In the genomic region with DNA sequence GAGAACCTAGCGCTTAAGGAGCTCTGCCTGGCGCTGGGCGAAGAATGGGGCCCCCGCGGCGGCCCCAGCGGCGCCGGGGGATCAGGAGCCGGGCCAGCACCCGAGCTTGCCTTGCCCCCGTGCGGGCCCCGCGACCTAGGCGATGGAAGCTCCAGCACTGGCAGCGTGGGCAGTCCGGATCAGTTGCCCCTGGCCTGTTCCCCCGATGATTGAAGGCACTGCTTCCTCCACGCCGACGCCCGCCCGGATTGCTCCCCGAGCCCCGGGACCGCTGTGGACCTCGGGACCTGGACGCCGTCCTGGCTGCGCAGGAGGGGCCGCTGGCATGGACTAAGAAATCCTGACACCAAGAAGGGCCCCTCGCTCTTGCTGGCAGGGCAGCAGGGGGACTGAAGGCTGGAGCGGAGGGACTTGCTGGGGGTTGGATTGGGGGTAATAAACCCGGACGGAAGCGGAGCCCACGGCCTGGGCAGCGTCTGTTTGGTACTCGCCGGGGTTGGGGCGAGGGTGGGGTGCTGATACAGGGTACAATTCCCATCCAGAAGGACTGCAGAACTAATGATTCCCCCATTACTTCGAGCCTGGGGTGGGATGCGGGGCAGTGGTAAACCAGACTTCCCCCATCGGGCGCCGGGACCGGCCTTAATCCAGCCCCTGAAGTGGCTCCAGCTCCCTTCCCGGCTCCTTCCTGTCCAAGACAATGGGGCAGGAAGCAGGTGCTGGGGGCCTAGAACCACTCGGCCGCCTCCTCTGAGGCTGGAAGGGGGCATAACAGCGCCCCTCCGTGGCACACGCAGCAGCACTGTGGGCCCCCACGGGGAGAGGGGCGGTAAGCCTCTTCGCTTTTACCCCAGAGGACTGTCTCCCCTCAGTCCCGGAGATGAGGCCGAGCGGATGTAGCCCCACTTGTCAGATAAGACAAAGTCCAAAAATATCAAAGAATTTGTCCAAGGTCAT, we compare ENCODE assay signal across 1 cellular context.
TF ChIP-seq lines count a peak whose summit lies in the region.

No MANE protein-coding gene starts in this region.

TF ChIP-seq in GM12878, 131 proteins besides CTCF, POLR2A, EP300 and RAD21:
- TF ChIP-seq YY1 (IDR thresholded peaks at IDR 0.05; ENCODE audit: low read depth, low read length), result 0 out of 2 replicates have a peak, but pooled peaks have one; percentile 39
- peak; percentile 31; the same call in 1 of the 2 replicates for TF ChIP-seq PAX5 (IDR thresholded peaks at IDR 0.05; ENCODE audit: borderline replicate concordance, low read depth, low read length)
- TF ChIP-seq CHD1 (IDR thresholded peaks at IDR 0.05; ENCODE audit: low read depth, low read length), result no peak
- no peak for TF ChIP-seq MYB (IDR thresholded peaks at IDR 0.05; ENCODE audit: borderline replicate concordance, low read depth, low read length)
- TF ChIP-seq DPF2 (IDR thresholded peaks at IDR 0.05), result 0 out of 2 replicates have a peak, but pooled peaks have one; percentile 37
- TF ChIP-seq CREM (IDR thresholded peaks at IDR 0.05; ENCODE audit: low read depth), result 0 out of 2 replicates have a peak, but pooled peaks have one; percentile 10
- peak; percentile 59 for TF ChIP-seq ZNF24 (IDR thresholded peaks at IDR 0.05)
- TF ChIP-seq, protein P1, sequence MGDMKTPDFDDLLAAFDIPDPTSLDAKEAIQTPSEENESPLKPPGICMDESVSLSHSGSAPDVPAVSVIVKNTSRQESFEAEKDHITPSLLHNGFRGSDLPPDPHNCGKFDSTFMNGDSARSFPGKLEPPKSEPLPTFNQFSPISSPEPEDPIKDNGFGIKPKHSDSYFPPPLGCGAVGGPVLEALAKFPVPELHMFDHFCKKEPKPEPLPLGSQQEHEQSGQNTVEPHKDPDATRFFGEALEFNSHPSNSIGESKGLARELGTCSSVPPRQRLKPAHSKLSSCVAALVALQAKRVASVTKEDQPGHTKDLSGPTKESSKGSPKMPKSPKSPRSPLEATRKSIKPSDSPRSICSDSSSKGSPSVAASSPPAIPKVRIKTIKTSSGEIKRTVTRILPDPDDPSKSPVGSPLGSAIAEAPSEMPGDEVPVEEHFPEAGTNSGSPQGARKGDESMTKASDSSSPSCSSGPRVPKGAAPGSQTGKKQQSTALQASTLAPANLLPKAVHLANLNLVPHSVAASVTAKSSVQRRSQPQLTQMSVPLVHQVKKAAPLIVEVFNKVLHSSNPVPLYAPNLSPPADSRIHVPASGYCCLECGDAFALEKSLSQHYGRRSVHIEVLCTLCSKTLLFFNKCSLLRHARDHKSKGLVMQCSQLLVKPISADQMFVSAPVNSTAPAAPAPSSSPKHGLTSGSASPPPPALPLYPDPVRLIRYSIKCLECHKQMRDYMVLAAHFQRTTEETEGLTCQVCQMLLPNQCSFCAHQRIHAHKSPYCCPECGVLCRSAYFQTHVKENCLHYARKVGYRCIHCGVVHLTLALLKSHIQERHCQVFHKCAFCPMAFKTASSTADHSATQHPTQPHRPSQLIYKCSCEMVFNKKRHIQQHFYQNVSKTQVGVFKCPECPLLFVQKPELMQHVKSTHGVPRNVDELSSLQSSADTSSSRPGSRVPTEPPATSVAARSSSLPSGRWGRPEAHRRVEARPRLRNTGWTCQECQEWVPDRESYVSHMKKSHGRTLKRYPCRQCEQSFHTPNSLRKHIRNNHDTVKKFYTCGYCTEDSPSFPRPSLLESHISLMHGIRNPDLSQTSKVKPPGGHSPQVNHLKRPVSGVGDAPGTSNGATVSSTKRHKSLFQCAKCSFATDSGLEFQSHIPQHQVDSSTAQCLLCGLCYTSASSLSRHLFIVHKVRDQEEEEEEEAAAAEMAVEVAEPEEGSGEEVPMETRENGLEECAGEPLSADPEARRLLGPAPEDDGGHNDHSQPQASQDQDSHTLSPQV (IDR thresholded peaks at IDR 0.05), result no peak
- TF ChIP-seq, protein P2, sequence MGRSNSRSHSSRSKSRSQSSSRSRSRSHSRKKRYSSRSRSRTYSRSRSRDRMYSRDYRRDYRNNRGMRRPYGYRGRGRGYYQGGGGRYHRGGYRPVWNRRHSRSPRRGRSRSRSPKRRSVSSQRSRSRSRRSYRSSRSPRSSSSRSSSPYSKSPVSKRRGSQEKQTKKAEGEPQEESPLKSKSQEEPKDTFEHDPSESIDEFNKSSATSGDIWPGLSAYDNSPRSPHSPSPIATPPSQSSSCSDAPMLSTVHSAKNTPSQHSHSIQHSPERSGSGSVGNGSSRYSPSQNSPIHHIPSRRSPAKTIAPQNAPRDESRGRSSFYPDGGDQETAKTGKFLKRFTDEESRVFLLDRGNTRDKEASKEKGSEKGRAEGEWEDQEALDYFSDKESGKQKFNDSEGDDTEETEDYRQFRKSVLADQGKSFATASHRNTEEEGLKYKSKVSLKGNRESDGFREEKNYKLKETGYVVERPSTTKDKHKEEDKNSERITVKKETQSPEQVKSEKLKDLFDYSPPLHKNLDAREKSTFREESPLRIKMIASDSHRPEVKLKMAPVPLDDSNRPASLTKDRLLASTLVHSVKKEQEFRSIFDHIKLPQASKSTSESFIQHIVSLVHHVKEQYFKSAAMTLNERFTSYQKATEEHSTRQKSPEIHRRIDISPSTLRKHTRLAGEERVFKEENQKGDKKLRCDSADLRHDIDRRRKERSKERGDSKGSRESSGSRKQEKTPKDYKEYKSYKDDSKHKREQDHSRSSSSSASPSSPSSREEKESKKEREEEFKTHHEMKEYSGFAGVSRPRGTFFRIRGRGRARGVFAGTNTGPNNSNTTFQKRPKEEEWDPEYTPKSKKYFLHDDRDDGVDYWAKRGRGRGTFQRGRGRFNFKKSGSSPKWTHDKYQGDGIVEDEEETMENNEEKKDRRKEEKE (IDR thresholded peaks at IDR 0.05), result no peak
- TF ChIP-seq EED (IDR thresholded peaks at IDR 0.05; ENCODE audit: low read depth), result peak; percentile 66
- TF ChIP-seq IKZF1 (conservative IDR thresholded peaks at IDR 0.05), result peak; percentile 64
- TF ChIP-seq, protein P3, sequence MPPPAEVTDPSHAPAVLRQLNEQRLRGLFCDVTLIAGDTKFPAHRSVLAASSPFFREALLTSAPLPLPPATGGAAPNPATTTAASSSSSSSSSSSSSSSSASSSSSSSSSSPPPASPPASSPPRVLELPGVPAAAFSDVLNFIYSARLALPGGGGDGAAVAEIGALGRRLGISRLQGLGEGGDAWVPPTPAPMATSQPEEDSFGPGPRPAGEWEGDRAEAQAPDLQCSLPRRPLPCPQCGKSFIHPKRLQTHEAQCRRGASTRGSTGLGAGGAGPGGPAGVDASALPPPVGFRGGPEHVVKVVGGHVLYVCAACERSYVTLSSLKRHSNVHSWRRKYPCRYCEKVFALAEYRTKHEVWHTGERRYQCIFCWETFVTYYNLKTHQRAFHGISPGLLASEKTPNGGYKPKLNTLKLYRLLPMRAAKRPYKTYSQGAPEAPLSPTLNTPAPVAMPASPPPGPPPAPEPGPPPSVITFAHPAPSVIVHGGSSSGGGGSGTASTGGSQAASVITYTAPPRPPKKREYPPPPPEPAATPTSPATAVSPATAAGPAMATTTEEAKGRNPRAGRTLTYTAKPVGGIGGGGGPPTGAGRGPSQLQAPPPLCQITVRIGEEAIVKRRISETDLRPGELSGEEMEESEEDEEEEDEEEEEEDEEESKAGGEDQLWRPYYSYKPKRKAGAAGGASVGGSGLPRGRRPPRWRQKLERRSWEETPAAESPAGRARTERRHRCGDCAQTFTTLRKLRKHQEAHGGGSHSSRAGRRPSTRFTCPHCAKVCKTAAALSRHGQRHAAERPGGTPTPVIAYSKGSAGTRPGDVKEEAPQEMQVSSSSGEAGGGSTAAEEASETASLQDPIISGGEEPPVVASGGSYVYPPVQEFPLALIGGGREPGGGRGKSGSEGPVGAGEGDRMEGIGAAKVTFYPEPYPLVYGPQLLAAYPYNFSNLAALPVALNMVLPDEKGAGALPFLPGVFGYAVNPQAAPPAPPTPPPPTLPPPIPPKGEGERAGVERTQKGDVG (CRISPR knock-in tag; IDR thresholded peaks at IDR 0.05), result no peak
- TF ChIP-seq MTA2 (IDR thresholded peaks at IDR 0.05; ENCODE audit: low read depth), result 0 out of 2 replicates have a peak, but pooled peaks have one; percentile 27
- TF ChIP-seq RBBP5 (conservative IDR thresholded peaks at IDR 0.05), result no peak
- TF ChIP-seq TARDBP (IDR thresholded peaks at IDR 0.05; ENCODE audit: borderline replicate concordance), result no peak
- no peak for TF ChIP-seq ZNF622 (IDR thresholded peaks at IDR 0.05)
- peak; percentile 34 to 52; a peak in 1 of 4 replicates for TF ChIP-seq IKZF2 (IDR thresholded peaks at IDR 0.05)
- TF ChIP-seq MYC (IDR thresholded peaks at IDR 0.05; ENCODE audit: insufficient read depth, insufficient read length, insufficient replicate concordance, low read length, severe bottlenecking), result peak; percentile 13
- no peak for TF ChIP-seq RELA (IDR thresholded peaks at IDR 0.05; ENCODE audit: borderline replicate concordance, partially characterized antibody)
- no peak for TF ChIP-seq BCL11A (IDR thresholded peaks at IDR 0.05; ENCODE audit: low read depth, low read length)
- 0 out of 2 replicates have a peak, but pooled peaks have one; percentile 15 for TF ChIP-seq IRF4 (IDR thresholded peaks at IDR 0.05; ENCODE audit: low read depth, low read length)
- no peak for TF ChIP-seq EZH2 (IDR thresholded peaks at IDR 0.05; ENCODE audit: borderline replicate concordance, control insufficient read depth, low read depth, low read length)
- no peak for TF ChIP-seq JUNB (IDR thresholded peaks at IDR 0.05)
- no peak for TF ChIP-seq FOS (IDR thresholded peaks at IDR 0.05; ENCODE audit: borderline replicate concordance, extremely low read depth, insufficient read length)
- TF ChIP-seq KLF5 (IDR thresholded peaks at IDR 0.05; ENCODE audit: partially characterized antibody), result no peak
- TF ChIP-seq, protein P4, sequence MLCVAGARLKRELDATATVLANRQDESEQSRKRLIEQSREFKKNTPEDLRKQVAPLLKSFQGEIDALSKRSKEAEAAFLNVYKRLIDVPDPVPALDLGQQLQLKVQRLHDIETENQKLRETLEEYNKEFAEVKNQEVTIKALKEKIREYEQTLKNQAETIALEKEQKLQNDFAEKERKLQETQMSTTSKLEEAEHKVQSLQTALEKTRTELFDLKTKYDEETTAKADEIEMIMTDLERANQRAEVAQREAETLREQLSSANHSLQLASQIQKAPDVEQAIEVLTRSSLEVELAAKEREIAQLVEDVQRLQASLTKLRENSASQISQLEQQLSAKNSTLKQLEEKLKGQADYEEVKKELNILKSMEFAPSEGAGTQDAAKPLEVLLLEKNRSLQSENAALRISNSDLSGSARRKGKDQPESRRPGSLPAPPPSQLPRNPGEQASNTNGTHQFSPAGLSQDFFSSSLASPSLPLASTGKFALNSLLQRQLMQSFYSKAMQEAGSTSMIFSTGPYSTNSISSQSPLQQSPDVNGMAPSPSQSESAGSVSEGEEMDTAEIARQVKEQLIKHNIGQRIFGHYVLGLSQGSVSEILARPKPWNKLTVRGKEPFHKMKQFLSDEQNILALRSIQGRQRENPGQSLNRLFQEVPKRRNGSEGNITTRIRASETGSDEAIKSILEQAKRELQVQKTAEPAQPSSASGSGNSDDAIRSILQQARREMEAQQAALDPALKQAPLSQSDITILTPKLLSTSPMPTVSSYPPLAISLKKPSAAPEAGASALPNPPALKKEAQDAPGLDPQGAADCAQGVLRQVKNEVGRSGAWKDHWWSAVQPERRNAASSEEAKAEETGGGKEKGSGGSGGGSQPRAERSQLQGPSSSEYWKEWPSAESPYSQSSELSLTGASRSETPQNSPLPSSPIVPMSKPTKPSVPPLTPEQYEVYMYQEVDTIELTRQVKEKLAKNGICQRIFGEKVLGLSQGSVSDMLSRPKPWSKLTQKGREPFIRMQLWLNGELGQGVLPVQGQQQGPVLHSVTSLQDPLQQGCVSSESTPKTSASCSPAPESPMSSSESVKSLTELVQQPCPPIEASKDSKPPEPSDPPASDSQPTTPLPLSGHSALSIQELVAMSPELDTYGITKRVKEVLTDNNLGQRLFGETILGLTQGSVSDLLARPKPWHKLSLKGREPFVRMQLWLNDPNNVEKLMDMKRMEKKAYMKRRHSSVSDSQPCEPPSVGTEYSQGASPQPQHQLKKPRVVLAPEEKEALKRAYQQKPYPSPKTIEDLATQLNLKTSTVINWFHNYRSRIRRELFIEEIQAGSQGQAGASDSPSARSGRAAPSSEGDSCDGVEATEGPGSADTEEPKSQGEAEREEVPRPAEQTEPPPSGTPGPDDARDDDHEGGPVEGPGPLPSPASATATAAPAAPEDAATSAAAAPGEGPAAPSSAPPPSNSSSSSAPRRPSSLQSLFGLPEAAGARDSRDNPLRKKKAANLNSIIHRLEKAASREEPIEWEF (IDR thresholded peaks at IDR 0.05; ENCODE audit: insufficient replicate concordance, low read depth, low read length), result no peak
- TF ChIP-seq ZNF217 (IDR thresholded peaks at IDR 0.05), result no peak
- TF ChIP-seq STAT3 (IDR thresholded peaks at IDR 0.05; ENCODE audit: low read depth, low read length), result no peak
- no peak for TF ChIP-seq CHD2 (IDR thresholded peaks at IDR 0.05; ENCODE audit: borderline replicate concordance, low read depth, low read length)
- TF ChIP-seq SMARCA5 (IDR thresholded peaks at IDR 0.05), result peak; percentile 79; the same call in 1 of the 2 replicates
- no peak for TF ChIP-seq RB1 (IDR thresholded peaks at IDR 0.05; ENCODE audit: borderline replicate concordance)
- TF ChIP-seq BACH1 (IDR thresholded peaks at IDR 0.05; ENCODE audit: borderline replicate concordance), result 0 out of 2 replicates have a peak, but pooled peaks have one; percentile 28
- TF ChIP-seq SIX5 (IDR thresholded peaks at IDR 0.05; ENCODE audit: low read depth, low read length, severe bottlenecking), result no peak
- TF ChIP-seq BHLHE40 (IDR thresholded peaks at IDR 0.05; ENCODE audit: borderline replicate concordance in 1 of 2, low read depth in 2 of 2, low read length in 1 of 2), result peak; percentile 37 to 47; a peak in 1 of 4 replicates
- no peak for TF ChIP-seq JUND (IDR thresholded peaks at IDR 0.05; ENCODE audit: low read depth, low read length)
- TF ChIP-seq TCF12 (IDR thresholded peaks at IDR 0.05; ENCODE audit: low read depth, low read length), result 0 out of 2 replicates have a peak, but pooled peaks have one; percentile 9
- TF ChIP-seq SMC3 (IDR thresholded peaks at IDR 0.05; ENCODE audit: borderline replicate concordance, low read length), result 0 out of 2 replicates have a peak, but pooled peaks have one; percentile 14
- TF ChIP-seq, protein P5, sequence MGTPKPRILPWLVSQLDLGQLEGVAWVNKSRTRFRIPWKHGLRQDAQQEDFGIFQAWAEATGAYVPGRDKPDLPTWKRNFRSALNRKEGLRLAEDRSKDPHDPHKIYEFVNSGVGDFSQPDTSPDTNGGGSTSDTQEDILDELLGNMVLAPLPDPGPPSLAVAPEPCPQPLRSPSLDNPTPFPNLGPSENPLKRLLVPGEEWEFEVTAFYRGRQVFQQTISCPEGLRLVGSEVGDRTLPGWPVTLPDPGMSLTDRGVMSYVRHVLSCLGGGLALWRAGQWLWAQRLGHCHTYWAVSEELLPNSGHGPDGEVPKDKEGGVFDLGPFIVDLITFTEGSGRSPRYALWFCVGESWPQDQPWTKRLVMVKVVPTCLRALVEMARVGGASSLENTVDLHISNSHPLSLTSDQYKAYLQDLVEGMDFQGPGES (IDR thresholded peaks at IDR 0.05), result no peak
- TF ChIP-seq LARP7 (IDR thresholded peaks at IDR 0.05), result 0 out of 2 replicates have a peak, but pooled peaks have one; percentile 54
